Comparison of ENCODE assay signal across 13 cellular contexts in the genomic region with DNA sequence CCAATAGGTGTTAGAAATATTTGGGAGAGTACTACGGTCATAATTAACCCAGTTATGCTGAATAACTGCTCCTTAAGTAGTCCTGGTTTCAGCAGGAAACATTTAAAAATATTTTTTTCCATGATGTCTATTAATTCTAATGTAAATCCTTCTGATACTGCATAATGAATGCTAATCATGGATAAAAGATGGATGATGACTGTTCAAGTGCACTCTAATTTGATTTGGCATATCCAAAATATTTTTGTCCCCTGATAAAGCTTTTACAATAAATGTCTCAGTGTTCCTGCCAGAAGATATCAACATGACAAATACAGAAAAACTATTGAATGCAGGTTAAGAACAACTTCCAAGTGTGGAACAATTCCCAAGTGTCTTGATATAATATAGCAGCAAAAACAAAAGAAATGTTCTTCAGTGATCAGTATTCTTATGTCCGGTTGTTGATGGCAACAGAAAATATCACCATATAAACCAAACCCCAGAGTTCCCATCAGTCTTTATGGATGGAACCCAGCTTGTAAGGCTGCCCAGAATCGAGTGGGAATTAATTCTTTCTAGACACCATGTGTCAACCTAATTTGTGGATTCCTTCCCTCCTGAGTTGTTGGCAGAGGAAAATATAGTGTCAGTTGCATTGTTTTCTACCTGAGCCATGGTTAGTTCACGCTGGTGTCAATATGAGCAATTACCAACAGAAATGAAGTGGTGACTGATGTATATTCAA.
DNase-seq lines count a peak whose midpoint lies in the region; ATAC-seq and TF ChIP-seq lines count a peak whose summit lies in the region.
"Had no signal": no experiment of that assay in that cellular context is flagged by ENCODE, and none has a peak within 500 bp of the region (broad histone marks: within the 10 kb centered on the region; RNA-seq: fewer than 3 reads in every experiment).

No MANE protein-coding gene starts in this region.

- H3K27me3 ChIP-seq in SK-N-SH (ENCODE audit: insufficient read depth) (no peaks in the 10 kb centered on the region), H7 (ENCODE audit: control insufficient read depth, insufficient read depth, low read length) (no peaks in the 10 kb centered on the region)

- H3K79me2 ChIP-seq in SK-N-SH (ENCODE audit: insufficient read depth) = no peaks in the 10 kb centered on the region

- no peaks in the 10 kb centered on the region for H3K9me2 ChIP-seq in SK-N-SH

- DNase-seq in SK-N-SH = no peak
- DNase-seq in NCI-H446 (lab: John Stamatoyannopoulos, UW) = peak; percentile 52 to 74
- DNase-seq in cerebellum (ENCODE audit: low spot score) = peak; percentile 58
- DNase-seq in NCI-H2029 treated with DMSO at 0.1 percent for 48 hours (lab: John Stamatoyannopoulos, UW) = no peak
- no peak for DNase-seq in H7
- DNase-seq: Calu3; CD4-positive, alpha-beta memory T cell; COR-L47; DMS53; DMS79 treated with DMSO at 0.1 percent for 48 hours; GOT3; HCEC 1CT had no signal

- ATAC-seq in SK-N-SH treated with all-trans-retinoic acid at 6 μM for 48 hours = no peak

- no peaks in the 10 kb centered on the region; a peak in 1 of 4 replicates for H3K4me1 ChIP-seq in SK-N-SH (ENCODE audit: control insufficient read depth in 1 of 2, insufficient read depth in 2 of 2, low read depth in 1 of 2, low read length in 1 of 2)

- no peaks in the 10 kb centered on the region for H4K20me1 ChIP-seq in SK-N-SH (ENCODE audit: insufficient read depth)

- no peak overlapping the region for H3K27ac ChIP-seq in SK-N-SH (ENCODE audit: low read depth in 2 of 2, low read length in 1 of 2)

- H3K4me3 ChIP-seq in SK-N-SH (ENCODE audit: low read depth in 2 of 2, low read length in 1 of 2) (no peak overlapping the region), H7 (ENCODE audit: insufficient read depth, low read depth, low read length) (no peak overlapping the region)

- no peaks in the 10 kb centered on the region for H3F3A ChIP-seq in SK-N-SH (replicated peaks; ENCODE audit: insufficient read depth)

- no peaks in the 10 kb centered on the region for H3K9me3 ChIP-seq in SK-N-SH

- H3K36me3 ChIP-seq in SK-N-SH (replicated peaks in 1 of 2; ENCODE audit: control insufficient read depth in 1 of 2, insufficient read depth in 2 of 2, low read length in 1 of 2) (no peaks in the 10 kb centered on the region), H7 (replicated peaks; ENCODE audit: control insufficient read depth, insufficient read depth, low read length) (no peaks in the 10 kb centered on the region)

- H3K9ac ChIP-seq in SK-N-SH = no peak overlapping the region

- POLR2A ChIA-PET in SK-N-SH (lab: Yijun Ruan, JAX) = no interaction called here

- no peak overlapping the region for H2AFZ ChIP-seq in SK-N-SH (ENCODE audit: low read depth)

- no peak for TF ChIP-seq CTCF in SK-N-SH (IDR thresholded peaks at IDR 0.05)

- no peak overlapping the region for H3K4me2 ChIP-seq in SK-N-SH

- no peak for TF ChIP-seq EP300 in SK-N-SH (IDR thresholded peaks at IDR 0.05; ENCODE audit: borderline replicate concordance in 1 of 2, low read depth in 1 of 2, low read length in 1 of 2)

- CTCF ChIA-PET in SK-N-SH (lab: Yijun Ruan, JAX) = no interaction called here

- TF ChIP-seq RAD21 in SK-N-SH (IDR thresholded peaks at IDR 0.05; ENCODE audit: low read length) = no peak

- WGBS in SK-N-SH (ENCODE audit: low lambda C conversion rate) = 36% methylated on average over 4 of the region's 4 CpGs

TF ChIP-seq in SK-N-SH treated with all-trans-retinoic acid at 6 μM for 48 hours, 23 proteins besides CTCF, POLR2A, EP300 and RAD21 (continues in another document):
- peak; percentile 99 for TF ChIP-seq ISL1 (CRISPR knock-in tag; IDR thresholded peaks at IDR 0.05)
- 0 out of 2 replicates have a peak, but pooled peaks have one; percentile 20 for TF ChIP-seq SNAI2 (CRISPR knock-in tag; IDR thresholded peaks at IDR 0.05)
- TF ChIP-seq, protein P1, sequence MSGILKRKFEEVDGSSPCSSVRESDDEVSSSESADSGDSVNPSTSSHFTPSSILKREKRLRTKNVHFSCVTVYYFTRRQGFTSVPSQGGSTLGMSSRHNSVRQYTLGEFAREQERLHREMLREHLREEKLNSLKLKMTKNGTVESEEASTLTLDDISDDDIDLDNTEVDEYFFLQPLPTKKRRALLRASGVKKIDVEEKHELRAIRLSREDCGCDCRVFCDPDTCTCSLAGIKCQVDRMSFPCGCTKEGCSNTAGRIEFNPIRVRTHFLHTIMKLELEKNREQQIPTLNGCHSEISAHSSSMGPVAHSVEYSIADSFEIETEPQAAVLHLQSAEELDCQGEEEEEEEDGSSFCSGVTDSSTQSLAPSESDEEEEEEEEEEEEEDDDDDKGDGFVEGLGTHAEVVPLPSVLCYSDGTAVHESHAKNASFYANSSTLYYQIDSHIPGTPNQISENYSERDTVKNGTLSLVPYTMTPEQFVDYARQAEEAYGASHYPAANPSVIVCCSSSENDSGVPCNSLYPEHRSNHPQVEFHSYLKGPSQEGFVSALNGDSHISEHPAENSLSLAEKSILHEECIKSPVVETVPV (CRISPR knock-in tag; IDR thresholded peaks at IDR 0.05) = no peak
- TF ChIP-seq CREB5 (CRISPR knock-in tag; IDR thresholded peaks at IDR 0.05; ENCODE audit: low read depth) = peak; percentile 42; the same call in 1 of the 2 replicates

TF ChIP-seq in SK-N-SH, 30 proteins besides CTCF, POLR2A, EP300 and RAD21:
- TF ChIP-seq FOSL2 (IDR thresholded peaks at IDR 0.05; ENCODE audit: borderline replicate concordance, low read depth) (no peak), FOXM1 (IDR thresholded peaks at IDR 0.05; ENCODE audit: low read depth) (no peak), RFX5 (IDR thresholded peaks at IDR 0.05; ENCODE audit: low read length) (no peak), CHD2 (IDR thresholded peaks at IDR 0.05; ENCODE audit: low read length, partially characterized antibody) (no peak), USF2 (IDR thresholded peaks at IDR 0.05; ENCODE audit: borderline replicate concordance, low read depth, low read length) (no peak), TCF12 (IDR thresholded peaks at IDR 0.05) (no peak), MEF2A (IDR thresholded peaks at IDR 0.05; ENCODE audit: borderline replicate concordance, low read depth) (no peak), MAX (IDR thresholded peaks at IDR 0.05; ENCODE audit: low read depth) (no peak), RXRA (IDR thresholded peaks at IDR 0.05; ENCODE audit: borderline replicate concordance, low read depth) (no peak), RCOR1 (IDR thresholded peaks at IDR 0.05; ENCODE audit: low read length) (no peak), SMC3 (IDR thresholded peaks at IDR 0.05; ENCODE audit: low read depth, low read length) (no peak)

Comparison
In these comparisons a context has a peak if more than half of its experiments do, and no peak if none do; other contexts are left out.
1. DNase-seq: peak in NCI-H446 (2 of 2) and cerebellum (single experiment); none in SK-N-SH (single experiment), NCI-H2029 treated with DMSO at 0.1 percent for 48 hours (single experiment) and H7 (single experiment).